9 cellular contexts compared by ENCODE assay signal in genomic region chr5:69367697-69368279, GRCh38. TPM values are rescaled to one million over a fixed set of nuclear protein-coding genes. Genes with fewer than 3 reads are reported as not detected.
DNase-seq lines count a peak whose midpoint lies in the region; ATAC-seq and TF ChIP-seq lines count a peak whose summit lies in the region.
"Had no signal": no experiment of that assay in that cellular context is flagged by ENCODE, and none has a peak within 500 bp of the region (broad histone marks: within the 10 kb centered on the region; RNA-seq: fewer than 3 reads in every experiment).

No MANE protein-coding gene starts in this region.

- no peaks in the 10 kb centered on the region for H3K9me3 Mint-ChIP-seq in IgD-negative memory B cell

- peak overlapping the region in 9 of 11 experiments; percentile 21 to 100 (median 99); a peak in 15 of 22 replicates for H3K27ac ChIP-seq in BLaER1 treated with 17β-estradiol and CSF1 and Interleukin-3, amounts not matched to agents 10 nM and 100 nM
- no peak overlapping the region for H3K27ac ChIP-seq in mucosa of rectum (ENCODE audit: low read depth in 2 of 2, low read length in 2 of 2)

- H3K9me3 ChIP-seq in BLaER1 treated with 17β-estradiol and CSF1 and Interleukin-3, amounts not matched to agents 10 nM and 100 nM (replicated peaks in 1 of 11), result no peaks in the 10 kb centered on the region
- H3K9me3 ChIP-seq in mucosa of rectum (ENCODE audit: control insufficient read depth in 2 of 2, low read length in 2 of 2), result no peaks in the 10 kb centered on the region

- DNase-seq in astrocyte of the spinal cord (ENCODE audit: low read depth, low spot score), result no peak
- no peak for DNase-seq in stimulated activated CD4-positive, alpha-beta T cell treated with anti-CD3 and anti-CD28 coated beads, Interleukin-4, amount 100 ng/mL, for 4 hours
- no peak for DNase-seq in NCI-H1048 (lab: John Stamatoyannopoulos, UW)
- no peak for DNase-seq in NCI-H510A treated with DMSO at 0.1 percent for 48 hours (lab: John Stamatoyannopoulos, UW)
- DNase-seq: NCI-H2171 treated with DMSO at 0.1 percent for 48 hours had no signal

- peaks cover 22 to 49% (median 39%) of the 10 kb centered on the region in 10 experiments for H3K4me1 ChIP-seq in BLaER1 treated with 17β-estradiol and CSF1 and Interleukin-3, amounts not matched to agents 10 nM and 100 nM
- peaks cover 16 to 22% of the 10 kb centered on the region in 2 donors for H3K4me1 ChIP-seq in mucosa of rectum (ENCODE audit: control insufficient read depth in 2 of 2, insufficient read depth in 2 of 2, low read length in 2 of 2)

- no peak for TF ChIP-seq CTCF in astrocyte of the spinal cord (IDR thresholded peaks at IDR 0.05; ENCODE audit: low read depth, low read length)

- H3K27ac Mint-ChIP-seq in IgD-negative memory B cell, result peak overlapping the region; percentile 92 to 100 (median 99)

- peak overlapping the region; percentile 80 to 97 (median 89) for H3K4me2 ChIP-seq in BLaER1 treated with 17β-estradiol and CSF1 and Interleukin-3, amounts not matched to agents 10 nM and 100 nM

- H3K36me3 ChIP-seq in BLaER1 treated with 17β-estradiol and CSF1 and Interleukin-3, amounts not matched to agents 10 nM and 100 nM, result peaks cover 42 to 56% (median 49%) of the 10 kb centered on the region in 11 experiments
- H3K36me3 ChIP-seq in mucosa of rectum (ENCODE audit: control insufficient read depth in 2 of 2, insufficient read depth in 2 of 2, low read length in 2 of 2), result peaks cover 14 to 25% of the 10 kb centered on the region in 2 donors

- H3K36me3 Mint-ChIP-seq in IgD-negative memory B cell, result no peaks in the 10 kb centered on the region

- peak overlapping the region; percentile 69 to 97 (median 82) for H3K4me3 ChIP-seq in BLaER1 treated with 17β-estradiol and CSF1 and Interleukin-3, amounts not matched to agents 10 nM and 100 nM
- H3K4me3 ChIP-seq in astrocyte of the spinal cord (ENCODE audit: low read depth, low read length), result peak overlapping the region; percentile 92
- peak overlapping the region; percentile 90 to 98 for H3K4me3 ChIP-seq in mucosa of rectum (ENCODE audit: low read length in 2 of 2)

- no peak for ATAC-seq in HG03025 (IDR thresholded peaks at IDR 0.05; ENCODE audit: low FRiP score, unreplicated experiment)

- no peaks in the 10 kb centered on the region for H3K27me3 Mint-ChIP-seq in IgD-negative memory B cell

- H3K27me3 ChIP-seq in BLaER1 treated with 17β-estradiol and CSF1 and Interleukin-3, amounts not matched to agents 10 nM and 100 nM, result no peaks in the 10 kb centered on the region
- no peaks in the 10 kb centered on the region for H3K27me3 ChIP-seq in mucosa of rectum (ENCODE audit: control insufficient read depth in 2 of 2, insufficient read depth in 2 of 2, low read length in 2 of 2)

- in situ Hi-C loops in astrocyte of the spinal cord (cut with HindIII; ENCODE audit: low sequenced_read_pairs), result no loop called here

- peaks cover 25 to 58% (median 51%) of the 10 kb centered on the region in 11 experiments; a peak in 19 of 22 replicates for H4K20me1 ChIP-seq in BLaER1 treated with 17β-estradiol and CSF1 and Interleukin-3, amounts not matched to agents 10 nM and 100 nM

- peaks cover 32 to 52% (median 34%) of the 10 kb centered on the region in 3 donors for H3K4me1 Mint-ChIP-seq in IgD-negative memory B cell

- peak overlapping the region; percentile 91 to 99 (median 96) for H3K4me3 Mint-ChIP-seq in IgD-negative memory B cell

- peak overlapping the region; percentile 96 to 99 (median 98) for H3K9ac ChIP-seq in BLaER1 treated with 17β-estradiol and CSF1 and Interleukin-3, amounts not matched to agents 10 nM and 100 nM
- H3K9ac ChIP-seq in mucosa of rectum (ENCODE audit: low read depth in 1 of 2, low read length in 2 of 2), result peak overlapping the region; percentile 27 to 95

RNA-seq across cellular contexts. Expression of gene AK6, which starts 1.5 kb away (rescaled TPM):
- polyA plus RNA-seq in IgD-negative memory B cell, result 81.3 TPM

RNA-seq across cellular contexts. Expression of gene TAF9, which starts 1.5 kb away (rescaled TPM):
- 104 TPM for polyA plus RNA-seq in IgD-negative memory B cell

RNA-seq across cellular contexts. Expression of gene RAD17, which starts 1.8 kb away (rescaled TPM):
- polyA plus RNA-seq in IgD-negative memory B cell, result 29.6 TPM

RNA-seq across cellular contexts. Expression of gene CCDC125, which starts 35.2 kb away (rescaled TPM):
- 5.5 TPM for polyA plus RNA-seq in IgD-negative memory B cell

RNA-seq across cellular contexts. Expression of gene MARVELD2, which starts 47.1 kb away (rescaled TPM):
- 2.5 TPM for polyA plus RNA-seq in IgD-negative memory B cell

Comparison
In these comparisons a context has a peak if more than half of its experiments do, and no peak if none do; other contexts are left out.
1. H3K27ac ChIP-seq: peak in BLaER1 treated with 17β-estradiol and CSF1 and Interleukin-3, amounts not matched to agents 10 nM and 100 nM (9 of 11); none in mucosa of rectum (0 of 2).
2. Peak in every context shown above with its lines, with median percentiles within 50 percentile points of each other: H3K4me3 ChIP-seq.